15 cellular contexts compared by ENCODE assay signal in the genomic region with DNA sequence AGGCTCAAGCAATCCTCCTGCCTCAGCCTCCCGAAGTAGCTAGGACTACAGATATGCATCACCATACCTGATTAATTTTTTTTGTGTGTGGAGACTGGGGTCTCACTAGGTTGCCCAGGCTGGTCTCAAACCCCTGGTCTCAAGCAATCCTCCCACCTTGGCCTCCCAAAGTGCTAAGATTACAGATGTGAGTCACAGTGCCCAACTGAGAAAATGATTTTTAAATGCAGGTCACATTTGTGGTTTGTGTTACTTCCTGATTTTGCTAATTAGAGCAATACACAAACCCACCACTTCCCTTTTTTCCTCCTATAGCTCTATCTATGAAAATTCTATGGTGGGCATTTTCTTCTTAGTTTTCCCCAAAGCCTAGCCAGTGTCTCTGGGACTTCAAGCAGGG. TPM values are rescaled to one million over a fixed set of nuclear protein-coding genes. Genes with fewer than 3 reads are reported as not detected.
DNase-seq lines count a peak whose midpoint lies in the region; ATAC-seq and TF ChIP-seq lines count a peak whose summit lies in the region.
"Had no signal": no experiment of that assay in that cellular context is flagged by ENCODE, and none has a peak within 500 bp of the region (broad histone marks: within the 10 kb centered on the region; RNA-seq: fewer than 3 reads in every experiment).

No MANE protein-coding gene starts in this region.

- H3K4me3 ChIP-seq in coronary artery, result no peak overlapping the region
- H3K4me3 ChIP-seq: thyroid gland had no signal

- POLR2A ChIA-PET in GM10248 (lab: Yijun Ruan, JAX), result interaction anchor here (1.5 kb wide), 1 partner anchor 46 kb away, joined by 9 read pairs; a partner anchor contains a TSS

- peak; percentile 50 for DNase-seq in GM10248 (ENCODE audit: extremely low spot score)
- DNase-seq in GM20000 (ENCODE audit: low spot score), result peak; percentile 43
- DNase-seq in T-helper 2 cell treated with Interferon-gamma antibody and Interleukin-4, amounts not matched to agents 5 μg/mL and 100 μg/mL, for 36 hours (ENCODE audit: low spot score), result no peak
- no peak for DNase-seq in activated CD4-positive, alpha-beta T cell treated with anti-CD3 and anti-CD28 coated beads, Interleukin-2, amount 10 ng/mL, durations not matched to agents 24 days and 14 days
- no peak for DNase-seq in coronary artery (ENCODE audit: low spot score)
- DNase-seq in NCI-H128 (lab: John Stamatoyannopoulos, UW; ENCODE audit: unreplicated experiment), result no peak
- DNase-seq in activated effector memory CD4-positive, alpha-beta T cell treated with anti-CD3 and anti-CD28 coated beads, Interleukin-2, amount 50 U/mL, for 16 hours, result no peak
- DNase-seq: GOT3; mesendoderm; NCI-H1436 treated with DMSO at 0.1 percent for 48 hours; stimulated activated CD4-positive, alpha-beta T cell treated with anti-CD3 and anti-CD28 coated beads, Interleukin-12 subunit alpha, Interleukin-12 subunit beta, amount 100 ng/mL, for 4 hours; thyroid gland had no signal

- intact Hi-C loops in activated CD4-positive, alpha-beta T cell treated with anti-CD3 and anti-CD28 coated beads, Interleukin-2, amount 10 ng/mL, durations not matched to agents 24 days and 14 days (cut with micrococcal nuclease), result loop anchor here (10.0 kb wide), 2 partner anchors 135 to 325 kb away; a partner anchor contains a TSS

- H3K27ac Mint-ChIP-seq in T-helper 2 cell treated with Interferon-gamma antibody and Interleukin-4, amounts not matched to agents 5 μg/mL and 100 μg/mL, for 36 hours, result no peak overlapping the region
- no peak overlapping the region for H3K27ac Mint-ChIP-seq in activated CD4-positive, alpha-beta T cell treated with anti-CD3 and anti-CD28 coated beads, Interleukin-2, amount 10 ng/mL, durations not matched to agents 24 days and 14 days
- H3K27ac Mint-ChIP-seq: CD14-positive monocyte; T-helper 1 cell treated with Interleukin-12 subunit alpha and Interleukin-12 subunit beta and Interleukin-4 antibody, amounts not matched to agents 30 μg/mL and 1 μg/mL, for 36 hours had no signal

- no peaks in the 10 kb centered on the region for H3K9me3 Mint-ChIP-seq in T-helper 2 cell treated with Interferon-gamma antibody and Interleukin-4, amounts not matched to agents 5 μg/mL and 100 μg/mL, for 36 hours
- H3K9me3 Mint-ChIP-seq in activated CD4-positive, alpha-beta T cell treated with anti-CD3 and anti-CD28 coated beads, Interleukin-2, amount 10 ng/mL, durations not matched to agents 24 days and 14 days, result no peaks in the 10 kb centered on the region
- H3K9me3 Mint-ChIP-seq: T-helper 1 cell treated with Interleukin-12 subunit alpha and Interleukin-12 subunit beta and Interleukin-4 antibody, amounts not matched to agents 30 μg/mL and 1 μg/mL, for 36 hours had no signal

- peak overlapping the region; percentile 21 for H3K4me3 Mint-ChIP-seq in T-helper 2 cell treated with Interferon-gamma antibody and Interleukin-4, amounts not matched to agents 5 μg/mL and 100 μg/mL, for 36 hours
- no peak overlapping the region for H3K4me3 Mint-ChIP-seq in activated CD4-positive, alpha-beta T cell treated with anti-CD3 and anti-CD28 coated beads, Interleukin-2, amount 10 ng/mL, durations not matched to agents 24 days and 14 days
- H3K4me3 Mint-ChIP-seq: T-helper 1 cell treated with Interleukin-12 subunit alpha and Interleukin-12 subunit beta and Interleukin-4 antibody, amounts not matched to agents 30 μg/mL and 1 μg/mL, for 36 hours had no signal

- CTCF ChIA-PET in GM10248 (lab: Yijun Ruan, JAX), result interaction anchor here (1.0 to 1.9 kb wide), 6 partner anchors 9 to 552 kb away, joined by 3 to 7 read pairs (median 4); no protein-coding TSS in a partner anchor

- no peaks in the 10 kb centered on the region for H3K36me3 Mint-ChIP-seq in T-helper 2 cell treated with Interferon-gamma antibody and Interleukin-4, amounts not matched to agents 5 μg/mL and 100 μg/mL, for 36 hours (ENCODE audit: low read depth)
- H3K36me3 Mint-ChIP-seq in activated CD4-positive, alpha-beta T cell treated with anti-CD3 and anti-CD28 coated beads, Interleukin-2, amount 10 ng/mL, durations not matched to agents 24 days and 14 days (ENCODE audit: low read depth), result no peaks in the 10 kb centered on the region

- no peak for TF ChIP-seq CTCF in GM10248 (IDR thresholded peaks at IDR 0.05; ENCODE audit: control extremely low read depth, extremely low read depth, low read depth, missing control alignments)
- TF ChIP-seq CTCF in GM20000 (IDR thresholded peaks at IDR 0.05; ENCODE audit: extremely low read depth, missing control alignments), result no peak
- no peak for TF ChIP-seq CTCF in coronary artery (IDR thresholded peaks at IDR 0.05)

- peaks cover 39% of the 10 kb centered on the region for H3K4me1 Mint-ChIP-seq in T-helper 2 cell treated with Interferon-gamma antibody and Interleukin-4, amounts not matched to agents 5 μg/mL and 100 μg/mL, for 36 hours (ENCODE audit: low read depth)
- H3K4me1 Mint-ChIP-seq in activated CD4-positive, alpha-beta T cell treated with anti-CD3 and anti-CD28 coated beads, Interleukin-2, amount 10 ng/mL, durations not matched to agents 24 days and 14 days, result peaks cover 27% of the 10 kb centered on the region

- H3K27ac ChIP-seq in coronary artery, result no peak overlapping the region
- H3K27ac ChIP-seq: thyroid gland had no signal

- peaks cover 8% of the 10 kb centered on the region for H3K27me3 Mint-ChIP-seq in T-helper 2 cell treated with Interferon-gamma antibody and Interleukin-4, amounts not matched to agents 5 μg/mL and 100 μg/mL, for 36 hours (ENCODE audit: low read depth)
- H3K27me3 Mint-ChIP-seq in activated CD4-positive, alpha-beta T cell treated with anti-CD3 and anti-CD28 coated beads, Interleukin-2, amount 10 ng/mL, durations not matched to agents 24 days and 14 days, result peaks cover 8% of the 10 kb centered on the region

- ATAC-seq in HG03159 (IDR thresholded peaks at IDR 0.05; ENCODE audit: unreplicated experiment), result peak; percentile 62

RNA-seq across cellular contexts. Expression of a gene that starts 45.5 kb away (rescaled TPM):
- total RNA-seq in activated CD4-positive, alpha-beta T cell treated with anti-CD3 and anti-CD28 coated beads, Interleukin-2, amount 10 ng/mL, durations not matched to agents 24 days and 14 days, result 24.8 and 26.6 TPM in 2 replicates

Comparison
In these comparisons a context has a peak if more than half of its experiments do, and no peak if none do; other contexts are left out.
1. DNase-seq: peak in GM10248 (single experiment) and GM20000 (single experiment); none in T-helper 2 cell treated with Interferon-gamma antibody and Interleukin-4, amounts not matched to agents 5 μg/mL and 100 μg/mL, for 36 hours (single experiment), activated CD4-positive, alpha-beta T cell treated with anti-CD3 and anti-CD28 coated beads, Interleukin-2, amount 10 ng/mL, durations not matched to agents 24 days and 14 days (single experiment), coronary artery (single experiment), NCI-H128 (single experiment) and activated effector memory CD4-positive, alpha-beta T cell treated with anti-CD3 and anti-CD28 coated beads, Interleukin-2, amount 50 U/mL, for 16 hours (single experiment).